In the genomic region with DNA sequence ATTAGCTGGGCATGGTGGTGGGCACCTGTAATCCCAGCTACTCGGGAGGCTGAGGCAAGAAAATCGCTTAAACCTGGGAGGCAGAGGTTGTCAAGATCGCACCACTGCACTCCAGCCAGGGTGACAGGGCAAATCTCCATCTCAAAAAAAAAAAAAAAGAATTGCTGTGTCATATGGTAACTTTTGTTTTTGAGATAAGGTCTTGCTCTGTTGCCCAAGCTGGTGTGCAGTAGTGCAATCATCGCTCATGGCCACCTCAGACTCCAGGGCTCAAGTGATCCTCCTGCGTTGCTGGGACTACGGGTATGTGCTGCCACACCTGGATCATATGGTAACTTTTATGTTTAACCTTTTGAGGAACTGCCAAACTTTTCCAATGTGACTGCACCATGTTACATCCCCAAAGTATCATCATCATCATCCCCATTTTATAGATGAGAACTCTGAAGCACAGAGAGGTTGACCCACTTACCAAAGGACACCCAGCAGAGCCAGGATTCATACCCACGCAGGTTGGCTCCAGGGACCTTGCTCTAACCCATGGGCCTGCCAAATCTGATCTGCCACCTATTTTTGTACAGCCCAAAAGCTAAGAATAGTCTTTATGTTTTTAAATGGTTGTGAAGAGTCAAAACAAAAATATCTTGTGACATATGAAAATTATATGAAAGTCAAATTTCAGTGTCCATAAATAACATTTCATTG, we compare ENCODE assay signal across 1 cellular context.
TF ChIP-seq lines count a peak whose summit lies in the region.

No MANE protein-coding gene starts in this region.

TF ChIP-seq in K562, 482 proteins besides CTCF, POLR2A, EP300 and RAD21 (continued from another document and continues in another):
- TF ChIP-seq ZNF696 (CRISPR knock-in tag; conservative IDR thresholded peaks at IDR 0.05) (no peak), RAD51 (IDR thresholded peaks at IDR 0.05; ENCODE audit: borderline replicate concordance, low read depth) (peak; percentile 43; the same call in 1 of the 2 replicates), ZNF77 (CRISPR knock-in tag; IDR thresholded peaks at IDR 0.05) (no peak), FOSL1 (tag; conservative IDR thresholded peaks at IDR 0.05) (peak; percentile 71), ZNF121 (CRISPR knock-in tag; conservative IDR thresholded peaks at IDR 0.05) (peak; percentile 67), ZKSCAN8 (CRISPR knock-in tag; IDR thresholded peaks at IDR 0.05) (no peak), ZNF3 (CRISPR knock-in tag; IDR thresholded peaks at IDR 0.05) (peak; percentile 91; the same call in 1 of the 2 replicates), KLF10 (CRISPR knock-in tag; IDR thresholded peaks at IDR 0.05) (no peak), ZNF184 (CRISPR knock-in tag; IDR thresholded peaks at IDR 0.05) (no peak), TRIM24 (IDR thresholded peaks at IDR 0.05) (peak; percentile 73 to 93), LEF1 (IDR thresholded peaks at IDR 0.05) (peak; percentile 44), GTF2E2 (tag; IDR thresholded peaks at IDR 0.05) (no peak), TGIF2 (CRISPR knock-in tag; IDR thresholded peaks at IDR 0.05) (no peak), STAT5A (IDR thresholded peaks at IDR 0.05; ENCODE audit: borderline replicate concordance, low read length) (no peak; the same call in 1 of the 2 replicates), NR3C1 (CRISPR knock-in tag; IDR thresholded peaks at IDR 0.05) (no peak), NR2C1 (IDR thresholded peaks at IDR 0.05) (no peak; the same call in 1 of the 2 replicates), NR2C1 (tag; IDR thresholded peaks at IDR 0.05) (peak; percentile 64), RBFOX2 (IDR thresholded peaks at IDR 0.05; ENCODE audit: low read depth, low read length) (no peak), NELFE (IDR thresholded peaks at IDR 0.05; ENCODE audit: insufficient read depth, insufficient read length) (no peak), FOXK1 (CRISPR knock-in tag; IDR thresholded peaks at IDR 0.05; ENCODE audit: borderline replicate concordance) (no peak), CREM (IDR thresholded peaks at IDR 0.05; ENCODE audit: low read depth) (peak; percentile 73), ZC3H8 (IDR thresholded peaks at IDR 0.05) (no peak), ELF1 (tag; IDR thresholded peaks at IDR 0.05) (no peak), SMAD4 (CRISPR knock-in tag; conservative IDR thresholded peaks at IDR 0.05) (peak; percentile 60; the same call in 1 of the 2 replicates), MBD2 (IDR thresholded peaks at IDR 0.05; ENCODE audit: borderline replicate concordance, low read depth) (no peak), ZSCAN29 (IDR thresholded peaks at IDR 0.05) (no peak), BRD9 (IDR thresholded peaks at IDR 0.05; ENCODE audit: low read depth, partially characterized antibody) (peak; percentile 93), FOXA1 (IDR thresholded peaks at IDR 0.05; ENCODE audit: borderline replicate concordance) (no peak), ZFX (CRISPR knock-in tag; IDR thresholded peaks at IDR 0.05) (no peak), RCOR1 (IDR thresholded peaks at IDR 0.05; ENCODE audit: borderline replicate concordance in 1 of 2, low read depth in 2 of 2, low read length in 2 of 2) (peak; percentile 64 to 68; a peak in 2 of 4 replicates), MAFF (IDR thresholded peaks at IDR 0.05; ENCODE audit: low read length) (peak; percentile 94), KDM2B (CRISPR knock-in tag; IDR thresholded peaks at IDR 0.05) (no peak), POLR2AphosphoS2 (IDR thresholded peaks at IDR 0.05; ENCODE audit: low read length) (no peak), CBX5 (IDR thresholded peaks at IDR 0.05; ENCODE audit: borderline replicate concordance, low read depth) (no peak), NFE2 (IDR thresholded peaks at IDR 0.05; ENCODE audit: low read depth) (peak; percentile 99), ASH1L (IDR thresholded peaks at IDR 0.05; ENCODE audit: borderline replicate concordance, low read depth, partially characterized antibody) (no peak), ARNT (IDR thresholded peaks at IDR 0.05) (peak; percentile 54 to 80; a peak in 3 of 4 replicates), IFI16 (CRISPR knock-in tag; IDR thresholded peaks at IDR 0.05) (no peak), GATAD2B (IDR thresholded peaks at IDR 0.05; ENCODE audit: borderline replicate concordance) (no peak), MTF1 (CRISPR knock-in tag; IDR thresholded peaks at IDR 0.05; ENCODE audit: borderline replicate concordance) (no peak), SAP30 (IDR thresholded peaks at IDR 0.05; ENCODE audit: borderline replicate concordance, insufficient read depth, low read depth, low read length, poor library complexity, severe bottlenecking) (no peak), NCOA4 (IDR thresholded peaks at IDR 0.05; ENCODE audit: partially characterized antibody) (peak; percentile 38), BRD4 (IDR thresholded peaks at IDR 0.05) (no peak)
- TF ChIP-seq, protein P1, sequence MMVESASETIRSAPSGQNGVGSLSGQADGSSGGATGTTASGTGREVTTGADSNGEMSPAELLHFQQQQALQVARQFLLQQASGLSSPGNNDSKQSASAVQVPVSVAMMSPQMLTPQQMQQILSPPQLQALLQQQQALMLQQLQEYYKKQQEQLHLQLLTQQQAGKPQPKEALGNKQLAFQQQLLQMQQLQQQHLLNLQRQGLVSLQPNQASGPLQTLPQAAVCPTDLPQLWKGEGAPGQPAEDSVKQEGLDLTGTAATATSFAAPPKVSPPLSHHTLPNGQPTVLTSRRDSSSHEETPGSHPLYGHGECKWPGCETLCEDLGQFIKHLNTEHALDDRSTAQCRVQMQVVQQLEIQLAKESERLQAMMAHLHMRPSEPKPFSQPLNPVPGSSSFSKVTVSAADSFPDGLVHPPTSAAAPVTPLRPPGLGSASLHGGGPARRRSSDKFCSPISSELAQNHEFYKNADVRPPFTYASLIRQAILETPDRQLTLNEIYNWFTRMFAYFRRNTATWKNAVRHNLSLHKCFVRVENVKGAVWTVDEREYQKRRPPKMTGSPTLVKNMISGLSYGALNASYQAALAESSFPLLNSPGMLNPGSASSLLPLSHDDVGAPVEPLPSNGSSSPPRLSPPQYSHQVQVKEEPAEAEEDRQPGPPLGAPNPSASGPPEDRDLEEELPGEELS (CRISPR knock-in tag; IDR thresholded peaks at IDR 0.05; ENCODE audit: borderline replicate concordance), result no peak
- TF ChIP-seq, protein P2, sequence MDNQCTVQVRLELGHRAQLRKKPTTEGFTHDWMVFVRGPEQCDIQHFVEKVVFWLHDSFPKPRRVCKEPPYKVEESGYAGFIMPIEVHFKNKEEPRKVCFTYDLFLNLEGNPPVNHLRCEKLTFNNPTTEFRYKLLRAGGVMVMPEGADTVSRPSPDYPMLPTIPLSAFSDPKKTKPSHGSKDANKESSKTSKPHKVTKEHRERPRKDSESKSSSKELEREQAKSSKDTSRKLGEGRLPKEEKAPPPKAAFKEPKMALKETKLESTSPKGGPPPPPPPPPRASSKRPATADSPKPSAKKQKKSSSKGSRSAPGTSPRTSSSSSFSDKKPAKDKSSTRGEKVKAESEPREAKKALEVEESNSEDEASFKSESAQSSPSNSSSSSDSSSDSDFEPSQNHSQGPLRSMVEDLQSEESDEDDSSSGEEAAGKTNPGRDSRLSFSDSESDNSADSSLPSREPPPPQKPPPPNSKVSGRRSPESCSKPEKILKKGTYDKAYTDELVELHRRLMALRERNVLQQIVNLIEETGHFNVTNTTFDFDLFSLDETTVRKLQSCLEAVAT (IDR thresholded peaks at IDR 0.05), result 0 out of 4 replicates have a peak, but pooled peaks of 1 of the 2 experiments have one; percentile 31
- TF ChIP-seq, protein P3, sequence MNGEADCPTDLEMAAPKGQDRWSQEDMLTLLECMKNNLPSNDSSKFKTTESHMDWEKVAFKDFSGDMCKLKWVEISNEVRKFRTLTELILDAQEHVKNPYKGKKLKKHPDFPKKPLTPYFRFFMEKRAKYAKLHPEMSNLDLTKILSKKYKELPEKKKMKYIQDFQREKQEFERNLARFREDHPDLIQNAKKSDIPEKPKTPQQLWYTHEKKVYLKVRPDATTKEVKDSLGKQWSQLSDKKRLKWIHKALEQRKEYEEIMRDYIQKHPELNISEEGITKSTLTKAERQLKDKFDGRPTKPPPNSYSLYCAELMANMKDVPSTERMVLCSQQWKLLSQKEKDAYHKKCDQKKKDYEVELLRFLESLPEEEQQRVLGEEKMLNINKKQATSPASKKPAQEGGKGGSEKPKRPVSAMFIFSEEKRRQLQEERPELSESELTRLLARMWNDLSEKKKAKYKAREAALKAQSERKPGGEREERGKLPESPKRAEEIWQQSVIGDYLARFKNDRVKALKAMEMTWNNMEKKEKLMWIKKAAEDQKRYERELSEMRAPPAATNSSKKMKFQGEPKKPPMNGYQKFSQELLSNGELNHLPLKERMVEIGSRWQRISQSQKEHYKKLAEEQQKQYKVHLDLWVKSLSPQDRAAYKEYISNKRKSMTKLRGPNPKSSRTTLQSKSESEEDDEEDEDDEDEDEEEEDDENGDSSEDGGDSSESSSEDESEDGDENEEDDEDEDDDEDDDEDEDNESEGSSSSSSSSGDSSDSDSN (IDR thresholded peaks at IDR 0.05; ENCODE audit: borderline replicate concordance in 1 of 2, low read depth in 2 of 2, low read length in 2 of 2), result no peak
- TF ChIP-seq, protein P4, sequence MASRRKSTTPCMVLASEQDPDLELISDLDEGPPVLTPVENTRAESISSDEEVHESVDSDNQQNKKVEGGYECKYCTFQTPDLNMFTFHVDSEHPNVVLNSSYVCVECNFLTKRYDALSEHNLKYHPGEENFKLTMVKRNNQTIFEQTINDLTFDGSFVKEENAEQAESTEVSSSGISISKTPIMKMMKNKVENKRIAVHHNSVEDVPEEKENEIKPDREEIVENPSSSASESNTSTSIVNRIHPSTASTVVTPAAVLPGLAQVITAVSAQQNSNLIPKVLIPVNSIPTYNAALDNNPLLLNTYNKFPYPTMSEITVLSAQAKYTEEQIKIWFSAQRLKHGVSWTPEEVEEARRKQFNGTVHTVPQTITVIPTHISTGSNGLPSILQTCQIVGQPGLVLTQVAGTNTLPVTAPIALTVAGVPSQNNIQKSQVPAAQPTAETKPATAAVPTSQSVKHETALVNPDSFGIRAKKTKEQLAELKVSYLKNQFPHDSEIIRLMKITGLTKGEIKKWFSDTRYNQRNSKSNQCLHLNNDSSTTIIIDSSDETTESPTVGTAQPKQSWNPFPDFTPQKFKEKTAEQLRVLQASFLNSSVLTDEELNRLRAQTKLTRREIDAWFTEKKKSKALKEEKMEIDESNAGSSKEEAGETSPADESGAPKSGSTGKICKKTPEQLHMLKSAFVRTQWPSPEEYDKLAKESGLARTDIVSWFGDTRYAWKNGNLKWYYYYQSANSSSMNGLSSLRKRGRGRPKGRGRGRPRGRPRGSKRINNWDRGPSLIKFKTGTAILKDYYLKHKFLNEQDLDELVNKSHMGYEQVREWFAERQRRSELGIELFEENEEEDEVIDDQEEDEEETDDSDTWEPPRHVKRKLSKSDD (conservative IDR thresholded peaks at IDR 0.05; ENCODE audit: low read length), result no peak
- TF ChIP-seq, protein P5, sequence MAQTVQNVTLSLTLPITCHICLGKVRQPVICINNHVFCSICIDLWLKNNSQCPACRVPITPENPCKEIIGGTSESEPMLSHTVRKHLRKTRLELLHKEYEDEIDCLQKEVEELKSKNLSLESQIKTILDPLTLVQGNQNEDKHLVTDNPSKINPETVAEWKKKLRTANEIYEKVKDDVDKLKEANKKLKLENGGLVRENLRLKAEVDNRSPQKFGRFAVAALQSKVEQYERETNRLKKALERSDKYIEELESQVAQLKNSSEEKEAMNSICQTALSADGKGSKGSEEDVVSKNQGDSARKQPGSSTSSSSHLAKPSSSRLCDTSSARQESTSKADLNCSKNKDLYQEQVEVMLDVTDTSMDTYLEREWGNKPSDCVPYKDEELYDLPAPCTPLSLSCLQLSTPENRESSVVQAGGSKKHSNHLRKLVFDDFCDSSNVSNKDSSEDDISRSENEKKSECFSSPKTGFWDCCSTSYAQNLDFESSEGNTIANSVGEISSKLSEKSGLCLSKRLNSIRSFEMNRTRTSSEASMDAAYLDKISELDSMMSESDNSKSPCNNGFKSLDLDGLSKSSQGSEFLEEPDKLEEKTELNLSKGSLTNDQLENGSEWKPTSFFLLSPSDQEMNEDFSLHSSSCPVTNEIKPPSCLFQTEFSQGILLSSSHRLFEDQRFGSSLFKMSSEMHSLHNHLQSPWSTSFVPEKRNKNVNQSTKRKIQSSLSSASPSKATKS (CRISPR knock-in tag; IDR thresholded peaks at IDR 0.05), result no peak
- TF ChIP-seq, protein P6, sequence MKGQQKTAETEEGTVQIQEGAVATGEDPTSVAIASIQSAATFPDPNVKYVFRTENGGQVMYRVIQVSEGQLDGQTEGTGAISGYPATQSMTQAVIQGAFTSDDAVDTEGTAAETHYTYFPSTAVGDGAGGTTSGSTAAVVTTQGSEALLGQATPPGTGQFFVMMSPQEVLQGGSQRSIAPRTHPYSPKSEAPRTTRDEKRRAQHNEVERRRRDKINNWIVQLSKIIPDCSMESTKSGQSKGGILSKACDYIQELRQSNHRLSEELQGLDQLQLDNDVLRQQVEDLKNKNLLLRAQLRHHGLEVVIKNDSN (CRISPR knock-in tag; IDR thresholded peaks at IDR 0.05), result no peak
- TF ChIP-seq, protein P7, sequence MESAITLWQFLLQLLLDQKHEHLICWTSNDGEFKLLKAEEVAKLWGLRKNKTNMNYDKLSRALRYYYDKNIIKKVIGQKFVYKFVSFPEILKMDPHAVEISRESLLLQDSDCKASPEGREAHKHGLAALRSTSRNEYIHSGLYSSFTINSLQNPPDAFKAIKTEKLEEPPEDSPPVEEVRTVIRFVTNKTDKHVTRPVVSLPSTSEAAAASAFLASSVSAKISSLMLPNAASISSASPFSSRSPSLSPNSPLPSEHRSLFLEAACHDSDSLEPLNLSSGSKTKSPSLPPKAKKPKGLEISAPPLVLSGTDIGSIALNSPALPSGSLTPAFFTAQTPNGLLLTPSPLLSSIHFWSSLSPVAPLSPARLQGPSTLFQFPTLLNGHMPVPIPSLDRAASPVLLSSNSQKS (CRISPR knock-in tag; IDR thresholded peaks at IDR 0.05), result no peak
- TF ChIP-seq, protein P8, sequence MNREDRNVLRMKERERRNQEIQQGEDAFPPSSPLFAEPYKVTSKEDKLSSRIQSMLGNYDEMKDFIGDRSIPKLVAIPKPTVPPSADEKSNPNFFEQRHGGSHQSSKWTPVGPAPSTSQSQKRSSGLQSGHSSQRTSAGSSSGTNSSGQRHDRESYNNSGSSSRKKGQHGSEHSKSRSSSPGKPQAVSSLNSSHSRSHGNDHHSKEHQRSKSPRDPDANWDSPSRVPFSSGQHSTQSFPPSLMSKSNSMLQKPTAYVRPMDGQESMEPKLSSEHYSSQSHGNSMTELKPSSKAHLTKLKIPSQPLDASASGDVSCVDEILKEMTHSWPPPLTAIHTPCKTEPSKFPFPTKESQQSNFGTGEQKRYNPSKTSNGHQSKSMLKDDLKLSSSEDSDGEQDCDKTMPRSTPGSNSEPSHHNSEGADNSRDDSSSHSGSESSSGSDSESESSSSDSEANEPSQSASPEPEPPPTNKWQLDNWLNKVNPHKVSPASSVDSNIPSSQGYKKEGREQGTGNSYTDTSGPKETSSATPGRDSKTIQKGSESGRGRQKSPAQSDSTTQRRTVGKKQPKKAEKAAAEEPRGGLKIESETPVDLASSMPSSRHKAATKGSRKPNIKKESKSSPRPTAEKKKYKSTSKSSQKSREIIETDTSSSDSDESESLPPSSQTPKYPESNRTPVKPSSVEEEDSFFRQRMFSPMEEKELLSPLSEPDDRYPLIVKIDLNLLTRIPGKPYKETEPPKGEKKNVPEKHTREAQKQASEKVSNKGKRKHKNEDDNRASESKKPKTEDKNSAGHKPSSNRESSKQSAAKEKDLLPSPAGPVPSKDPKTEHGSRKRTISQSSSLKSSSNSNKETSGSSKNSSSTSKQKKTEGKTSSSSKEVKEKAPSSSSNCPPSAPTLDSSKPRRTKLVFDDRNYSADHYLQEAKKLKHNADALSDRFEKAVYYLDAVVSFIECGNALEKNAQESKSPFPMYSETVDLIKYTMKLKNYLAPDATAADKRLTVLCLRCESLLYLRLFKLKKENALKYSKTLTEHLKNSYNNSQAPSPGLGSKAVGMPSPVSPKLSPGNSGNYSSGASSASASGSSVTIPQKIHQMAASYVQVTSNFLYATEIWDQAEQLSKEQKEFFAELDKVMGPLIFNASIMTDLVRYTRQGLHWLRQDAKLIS (CRISPR knock-in tag; IDR thresholded peaks at IDR 0.05), result peak; percentile 55; the same call in 1 of the 2 replicates
